ENCODE assay signal across 12 cellular contexts in genomic region chr11:9962722-9963121, GRCh38.
A peak's percentile ranks its signal among the peaks of the same experiment; 100 is the strongest.
DNase-seq lines count a peak whose midpoint lies in the region; ATAC-seq and TF ChIP-seq lines count a peak whose summit lies in the region.
"Had no signal": no experiment of that assay in that cellular context is flagged by ENCODE, and none has a peak within 500 bp of the region (broad histone marks: within the 10 kb centered on the region; RNA-seq: fewer than 3 reads in every experiment).

No MANE protein-coding gene starts in this region.

- no peaks in the 10 kb centered on the region for H3K79me2 ChIP-seq in OCI-LY3 (ENCODE audit: low read length)

- peaks cover 25% of the 10 kb centered on the region for H3K4me1 ChIP-seq in OCI-LY3 (ENCODE audit: low read length)
- H3K4me1 ChIP-seq in tibial nerve, result no peaks in the 10 kb centered on the region

- H3K27ac ChIP-seq in OCI-LY3 (ENCODE audit: low read length) (no peak overlapping the region), tibial nerve (no peak overlapping the region)

- no peak overlapping the region for H3K9ac ChIP-seq in OCI-LY3 (ENCODE audit: low read length)

- H2AFZ ChIP-seq in OCI-LY3 (ENCODE audit: low read depth, low read length), result no peak overlapping the region

- H3K9me3 ChIP-seq in OCI-LY3 (ENCODE audit: insufficient read depth, low read length) (no peaks in the 10 kb centered on the region), tibial nerve (no peaks in the 10 kb centered on the region)

- ATAC-seq in GM18519 (IDR thresholded peaks at IDR 0.05; ENCODE audit: low FRiP score, unreplicated experiment) (peak; percentile 98), GM21390 (IDR thresholded peaks at IDR 0.05; ENCODE audit: unreplicated experiment) (peak; percentile 97), HG02981 (IDR thresholded peaks at IDR 0.05; ENCODE audit: unreplicated experiment) (peak; percentile 92), left colon (no peak)
- ATAC-seq: Panc1 had no signal

- TF ChIP-seq CTCF in OCI-LY3 (IDR thresholded peaks at IDR 0.05; ENCODE audit: low read depth, low read length) (no peak), tibial nerve (IDR thresholded peaks at IDR 0.05) (no peak)

- no peak for TF ChIP-seq POLR2A in tibial nerve (IDR thresholded peaks at IDR 0.05)

- peaks cover 7% of the 10 kb centered on the region; the same call in 1 of the 2 replicates for H3K27me3 ChIP-seq in OCI-LY3 (ENCODE audit: low read depth, low read length)
- H3K27me3 ChIP-seq in tibial nerve, result no peaks in the 10 kb centered on the region

- peak overlapping the region; percentile 55 for H3K4me2 ChIP-seq in OCI-LY3 (ENCODE audit: low read length)

- DNase-seq in NCI-H2227 treated with DMSO at 0.1 percent for 48 hours (lab: John Stamatoyannopoulos, UW) (no peak), HuH-7.5 (ENCODE audit: low spot score) (no peak), left colon (no peak), tibial nerve (ENCODE audit: low spot score in 2 of 2) (no peak)
- DNase-seq: activated T-cell treated with anti-CD3 and anti-CD28 coated beads, Interleukin-2, amount 50 U/mL, for 48 hours; CD4-positive, alpha-beta T cell; NCI-H1694 treated with DMSO at 0.1 percent for 48 hours had no signal

- H3K36me3 ChIP-seq in OCI-LY3 (replicated peaks; ENCODE audit: low read depth, low read length), result no peaks in the 10 kb centered on the region
- H3K36me3 ChIP-seq in tibial nerve, result peaks cover 0 to 50% (median 3%) of the 10 kb centered on the region in 3 donors

- H3K4me3 ChIP-seq in OCI-LY3 (ENCODE audit: low read length) (no peak overlapping the region), tibial nerve (no peak overlapping the region)

- H4K20me1 ChIP-seq in OCI-LY3 (ENCODE audit: insufficient read depth, low read length), result no peaks in the 10 kb centered on the region

- intact Hi-C loops in left colon (cut with DNase I, micrococcal nuclease), result loop anchor here in 1 of 2 donors (10.0 kb wide), 1 partner anchor 98 kb away; no protein-coding TSS in a partner anchor

- no peak for TF ChIP-seq EP300 in tibial nerve (IDR thresholded peaks at IDR 0.05)
